ENCODE assay signal across 19 cellular contexts in genomic region chr6:161136655-161137054, GRCh38.
A peak's percentile ranks its signal among the peaks of the same experiment; 100 is the strongest.
DNase-seq lines count a peak whose midpoint lies in the region; FAIRE-seq and TF ChIP-seq lines count a peak whose summit lies in the region.
"Had no signal": no experiment of that assay in that cellular context is flagged by ENCODE, and none has a peak within 500 bp of the region (broad histone marks: within the 10 kb centered on the region; RNA-seq: fewer than 3 reads in every experiment).

No MANE protein-coding gene starts in this region.

- CTCF ChIA-PET in activated CD4-positive, alpha-beta memory T cell treated with anti-CD3 and anti-CD28 coated beads, Interleukin-2, amount 10 ng/mL, durations not matched to agents 7 days and 5 days (lab: Charles Lee): no interaction called here
- CTCF ChIA-PET in activated CD4-positive, alpha-beta memory T cell treated with anti-CD3 and anti-CD28 coated beads for 36 hours (lab: Charles Lee): no interaction called here

- no peak for TF ChIP-seq POLR2A in GM12892 (IDR thresholded peaks at IDR 0.05; ENCODE audit: low read depth, low read length)

- H3K27me3 Mint-ChIP-seq in activated CD4-positive, alpha-beta memory T cell treated with anti-CD3 and anti-CD28 coated beads, Interleukin-2, amount 10 ng/mL, durations not matched to agents 7 days and 5 days: no peaks in the 10 kb centered on the region
- no peaks in the 10 kb centered on the region for H3K27me3 Mint-ChIP-seq in activated CD4-positive, alpha-beta memory T cell treated with anti-CD3 and anti-CD28 coated beads for 36 hours
- no peaks in the 10 kb centered on the region for H3K27me3 Mint-ChIP-seq in nephron progenitor cell (ENCODE audit: low read depth, poor library complexity)
- H3K27me3 Mint-ChIP-seq: CD4-positive, alpha-beta memory T cell had no signal

- peaks cover 15% of the 10 kb centered on the region for H3K36me3 Mint-ChIP-seq in activated CD4-positive, alpha-beta memory T cell treated with anti-CD3 and anti-CD28 coated beads, Interleukin-2, amount 10 ng/mL, durations not matched to agents 7 days and 5 days (ENCODE audit: low read depth)
- peaks cover 3% of the 10 kb centered on the region for H3K36me3 Mint-ChIP-seq in activated CD4-positive, alpha-beta memory T cell treated with anti-CD3 and anti-CD28 coated beads for 36 hours
- H3K36me3 Mint-ChIP-seq in nephron progenitor cell (ENCODE audit: low read depth): peaks cover 76% of the 10 kb centered on the region

- TF ChIP-seq CTCF in nephron progenitor cell (IDR thresholded peaks at IDR 0.05): no peak

- H3K9me3 Mint-ChIP-seq in activated CD4-positive, alpha-beta memory T cell treated with anti-CD3 and anti-CD28 coated beads, Interleukin-2, amount 10 ng/mL, durations not matched to agents 7 days and 5 days: no peaks in the 10 kb centered on the region
- H3K9me3 Mint-ChIP-seq in activated CD4-positive, alpha-beta memory T cell treated with anti-CD3 and anti-CD28 coated beads for 36 hours: no peaks in the 10 kb centered on the region
- H3K9me3 Mint-ChIP-seq in nephron progenitor cell: no peaks in the 10 kb centered on the region

- POLR2A ChIA-PET in activated CD4-positive, alpha-beta memory T cell treated with anti-CD3 and anti-CD28 coated beads, Interleukin-2, amount 10 ng/mL, durations not matched to agents 7 days and 5 days (lab: Charles Lee): no interaction called here
- POLR2A ChIA-PET in activated CD4-positive, alpha-beta memory T cell treated with anti-CD3 and anti-CD28 coated beads for 36 hours (lab: Charles Lee): no interaction called here

- peak; percentile 4 for DNase-seq in activated CD4-positive, alpha-beta memory T cell treated with anti-CD3 and anti-CD28 coated beads, Interleukin-2, amount 10 ng/mL, durations not matched to agents 7 days and 5 days
- no peak for DNase-seq in activated CD4-positive, alpha-beta memory T cell treated with anti-CD3 and anti-CD28 coated beads for 36 hours
- DNase-seq in GM12892 (ENCODE audit: insufficient read length) (no peak), nephron progenitor cell (no peak), amniotic stem cell (lab: John Stamatoyannopoulos, UW) (no peak), NCI-H1694 (lab: John Stamatoyannopoulos, UW) (no peak), NCI-H2171 treated with DMSO at 0.1 percent for 48 hours (lab: John Stamatoyannopoulos, UW) (no peak)
- DNase-seq: 8988T; Calu3; CD4-positive, alpha-beta memory T cell; NCI-H1417; NCI-H187 treated with DMSO at 0.1 percent for 48 hours; NCI-H345; NCI-H524 treated with DMSO at 0.1 percent for 48 hours; SHP77 treated with DMSO at 0.1 percent for 48 hours had no signal

- no peaks in the 10 kb centered on the region for H3K4me1 Mint-ChIP-seq in activated CD4-positive, alpha-beta memory T cell treated with anti-CD3 and anti-CD28 coated beads, Interleukin-2, amount 10 ng/mL, durations not matched to agents 7 days and 5 days
- no peaks in the 10 kb centered on the region for H3K4me1 Mint-ChIP-seq in activated CD4-positive, alpha-beta memory T cell treated with anti-CD3 and anti-CD28 coated beads for 36 hours (ENCODE audit: low read depth)
- peaks cover 18% of the 10 kb centered on the region for H3K4me1 Mint-ChIP-seq in nephron progenitor cell
- H3K4me1 Mint-ChIP-seq: CD4-positive, alpha-beta memory T cell had no signal

- FAIRE-seq in GM12892 (lab: Jason Lieb, UNC): peak; percentile 67
- FAIRE-seq: GM12878, H54 had no signal

- H3K4me3 Mint-ChIP-seq in activated CD4-positive, alpha-beta memory T cell treated with anti-CD3 and anti-CD28 coated beads, Interleukin-2, amount 10 ng/mL, durations not matched to agents 7 days and 5 days: no peak overlapping the region
- H3K4me3 Mint-ChIP-seq in activated CD4-positive, alpha-beta memory T cell treated with anti-CD3 and anti-CD28 coated beads for 36 hours: no peak overlapping the region
- no peak overlapping the region for H3K4me3 Mint-ChIP-seq in nephron progenitor cell
- H3K4me3 Mint-ChIP-seq: CD4-positive, alpha-beta memory T cell had no signal

- H3K27ac Mint-ChIP-seq in activated CD4-positive, alpha-beta memory T cell treated with anti-CD3 and anti-CD28 coated beads, Interleukin-2, amount 10 ng/mL, durations not matched to agents 7 days and 5 days: no peak overlapping the region
- no peak overlapping the region for H3K27ac Mint-ChIP-seq in activated CD4-positive, alpha-beta memory T cell treated with anti-CD3 and anti-CD28 coated beads for 36 hours
- peak overlapping the region; percentile 92 for H3K27ac Mint-ChIP-seq in nephron progenitor cell

- intact Hi-C loops in activated CD4-positive, alpha-beta memory T cell treated with anti-CD3 and anti-CD28 coated beads for 36 hours (cut with micrococcal nuclease): no loop called here

- peak overlapping the region; percentile 19 for H3K27ac ChIP-seq in cingulate gyrus (ENCODE audit: low read depth, low read length)
- H3K27ac ChIP-seq: KMS-11 had no signal
